In genomic region chrX:153925739-153926593, GRCh38 we compare ENCODE assay signal across 2 cellular contexts.
TF ChIP-seq lines count a peak whose summit lies in the region.

Gene ARHGAP4, minus strand, starts transcription at chrX:153926264. Its CDS starts 62 bp downstream, at chrX:153926202.

TF ChIP-seq in K562, 482 proteins besides CTCF, POLR2A, EP300 and RAD21 (continues in another document):
- peak in 1 of 2 experiments; percentile 26; a peak in 1 of 4 replicates for TF ChIP-seq ARNT (IDR thresholded peaks at IDR 0.05)
- TF ChIP-seq ZNF655 (CRISPR knock-in tag; IDR thresholded peaks at IDR 0.05) = no peak
- TF ChIP-seq ZSCAN32 (CRISPR knock-in tag; IDR thresholded peaks at IDR 0.05) = no peak
- no peak for TF ChIP-seq FOXP1 (CRISPR knock-in tag; IDR thresholded peaks at IDR 0.05)
- no peak for TF ChIP-seq ADNP (tag; IDR thresholded peaks at IDR 0.05)
- TF ChIP-seq ZNF584 (CRISPR knock-in tag; IDR thresholded peaks at IDR 0.05; ENCODE audit: low read depth) = no peak
- TF ChIP-seq PHF8 (IDR thresholded peaks at IDR 0.05; ENCODE audit: borderline replicate concordance, low read length) = peak; percentile 60; the same call in 1 of the 2 replicates
- no peak for TF ChIP-seq ZNF75A (CRISPR knock-in tag; IDR thresholded peaks at IDR 0.05)
- no peak for TF ChIP-seq UBTF (IDR thresholded peaks at IDR 0.05; ENCODE audit: borderline replicate concordance in 1 of 2, low read depth in 2 of 2, low read length in 2 of 2)
- no peak for TF ChIP-seq NR0B1 (IDR thresholded peaks at IDR 0.05; ENCODE audit: partially characterized antibody)
- TF ChIP-seq ZNF143 (CRISPR knock-in tag; IDR thresholded peaks at IDR 0.05) = no peak
- TF ChIP-seq HOMEZ (CRISPR knock-in tag; IDR thresholded peaks at IDR 0.05) = no peak
- TF ChIP-seq CCNT2 (IDR thresholded peaks at IDR 0.05; ENCODE audit: borderline replicate concordance, extremely low read depth, insufficient read length, low read depth, low read length) = peak; percentile 78
- TF ChIP-seq HMBOX1 (IDR thresholded peaks at IDR 0.05) = no peak
- TF ChIP-seq U2AF2 (optimal IDR thresholded peaks at IDR 0.05; ENCODE audit: low read depth, low read length) = no peak
- TF ChIP-seq MED1 (CRISPR knock-in tag; IDR thresholded peaks at IDR 0.05; ENCODE audit: borderline replicate concordance) = no peak
- no peak for TF ChIP-seq CBX2 (IDR thresholded peaks at IDR 0.05; ENCODE audit: insufficient read depth, low read length, poor library complexity, severe bottlenecking)
- no peak for TF ChIP-seq ZNF511 (CRISPR knock-in tag; IDR thresholded peaks at IDR 0.05)
- 0 out of 2 replicates have a peak, but pooled peaks have one; percentile 12 for TF ChIP-seq SMARCE1 (IDR thresholded peaks at IDR 0.05)
- peak; percentile 87 for TF ChIP-seq CXXC5 (CRISPR knock-in tag; IDR thresholded peaks at IDR 0.05)
- TF ChIP-seq ZNF277 (CRISPR knock-in tag; IDR thresholded peaks at IDR 0.05; ENCODE audit: borderline replicate concordance) = no peak

TF ChIP-seq in HepG2, 621 proteins besides CTCF, POLR2A, EP300 and RAD21:
- TF ChIP-seq LBX2 (CRISPR knock-in tag; IDR thresholded peaks at IDR 0.05; ENCODE audit: borderline replicate concordance) (no peak), ZNF251 (CRISPR knock-in tag; IDR thresholded peaks at IDR 0.05) (no peak), ZSCAN29 (CRISPR knock-in tag; conservative IDR thresholded peaks at IDR 0.05) (no peak), HDAC2 (CRISPR knock-in tag; IDR thresholded peaks at IDR 0.05) (no peak), RBFOX2 (IDR thresholded peaks at IDR 0.05; ENCODE audit: low read depth, low read length) (0 out of 2 replicates have a peak, but pooled peaks have one; percentile 24), ATF6 (CRISPR knock-in tag; conservative IDR thresholded peaks at IDR 0.05) (no peak), ZBTB8A (CRISPR knock-in tag; IDR thresholded peaks at IDR 0.05; ENCODE audit: borderline replicate concordance, low read depth) (no peak), ZNF34 (CRISPR knock-in tag; IDR thresholded peaks at IDR 0.05; ENCODE audit: borderline replicate concordance) (no peak), PRDM10 (CRISPR knock-in tag; IDR thresholded peaks at IDR 0.05; ENCODE audit: low read depth) (0 out of 2 replicates have a peak, but pooled peaks have one; percentile 47), ZNF260 (CRISPR knock-in tag; IDR thresholded peaks at IDR 0.05; ENCODE audit: borderline replicate concordance, low read depth) (no peak), RNF2 (conservative IDR thresholded peaks at IDR 0.05; ENCODE audit: low read depth) (no peak)
